ENCODE assay signal across 19 cellular contexts in the genomic region with DNA sequence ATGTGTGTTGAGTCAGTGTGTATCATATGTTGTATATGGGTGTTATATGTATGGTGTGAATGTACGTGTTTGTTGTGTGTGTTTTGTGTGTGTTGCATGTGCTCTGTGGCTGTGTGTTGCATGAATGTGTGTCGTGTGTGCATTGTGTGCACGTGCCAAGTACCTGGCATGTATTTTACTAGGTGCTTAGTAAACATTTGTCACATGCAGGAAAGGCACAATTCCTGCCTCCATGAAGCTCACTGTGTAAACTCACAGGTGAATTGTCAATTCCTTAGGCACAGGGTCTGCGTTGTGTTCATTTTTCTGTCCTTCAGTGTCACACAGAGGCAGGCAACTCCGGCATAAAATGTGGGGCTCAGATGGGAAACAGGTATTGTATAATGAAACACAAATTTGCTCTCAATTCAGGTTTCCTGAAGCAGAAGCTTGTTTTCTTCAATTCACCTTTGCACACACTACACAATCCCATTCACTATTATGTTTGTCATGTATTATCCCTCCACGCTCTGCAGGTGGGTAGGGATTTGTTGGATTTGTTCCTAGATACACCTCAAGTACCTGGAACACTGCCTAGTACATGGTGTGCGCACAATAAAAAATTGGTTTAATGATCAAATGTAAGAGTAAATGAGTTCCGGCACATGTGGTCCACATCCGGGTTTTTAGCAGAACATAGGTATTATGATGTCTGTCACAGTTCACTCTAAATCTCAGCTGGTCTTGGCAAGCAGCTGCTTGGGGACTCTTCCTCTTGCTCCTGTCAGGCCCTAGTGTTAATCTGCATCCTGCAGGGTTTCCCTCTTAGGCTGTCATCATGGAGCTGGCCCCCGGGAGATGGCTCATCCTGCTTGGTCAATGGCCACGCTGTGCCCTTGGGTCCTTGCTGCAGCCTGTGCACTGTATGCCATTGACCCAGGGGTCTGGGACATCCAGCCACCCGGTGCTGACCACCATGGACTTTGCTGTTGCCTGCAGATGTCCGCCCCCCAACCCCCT. TPM values are rescaled to one million over a fixed set of nuclear protein-coding genes. Genes with fewer than 3 reads are reported as not detected.
A peak's percentile ranks its signal among the peaks of the same experiment; 100 is the strongest.
DNase-seq lines count a peak whose midpoint lies in the region; ATAC-seq and TF ChIP-seq lines count a peak whose summit lies in the region.
"Had no signal": no experiment of that assay in that cellular context is flagged by ENCODE, and none has a peak within 500 bp of the region (broad histone marks: within the 10 kb centered on the region; RNA-seq: fewer than 3 reads in every experiment).

No MANE protein-coding gene starts in this region.

- H3K36me3 ChIP-seq in colonic mucosa (no peaks in the 10 kb centered on the region), mucosa of descending colon (ENCODE audit: low read depth) (no peaks in the 10 kb centered on the region)
- H3K36me3 ChIP-seq: esophagus muscularis mucosa, SJSA1 had no signal

- H3K9ac ChIP-seq in colonic mucosa (ENCODE audit: low read depth in 2 of 2, low read length in 2 of 2): peak overlapping the region in 1 of 2 donors; percentile 35

- H3K9me3 ChIP-seq in colonic mucosa (no peaks in the 10 kb centered on the region), mucosa of descending colon (no peaks in the 10 kb centered on the region)
- H3K9me3 ChIP-seq: esophagus muscularis mucosa, SJSA1 had no signal

- peak; percentile 94 for DNase-seq in DMS153 (lab: John Stamatoyannopoulos, UW)
- DNase-seq in NCI-H2029 treated with DMSO at 0.1 percent for 48 hours (lab: John Stamatoyannopoulos, UW): peak; percentile 63
- peak; percentile 56 for DNase-seq in colonic mucosa
- peak in 1 of 3 donors; percentile 48 for DNase-seq in mucosa of descending colon
- no peak for DNase-seq in NCI-H187 (lab: John Stamatoyannopoulos, UW)
- DNase-seq in NCI-H146 (lab: John Stamatoyannopoulos, UW): no peak
- DNase-seq: activated B cell treated with CpG ODN at 0.5 μM for 24 hours; naive thymus-derived CD8-positive, alpha-beta T cell; NCI-H1436 treated with DMSO at 0.1 percent for 48 hours; NCI-H510A treated with DMSO at 0.1 percent for 48 hours; stimulated activated CD4-positive, alpha-beta T cell treated with anti-CD3 and anti-CD28 coated beads, Interleukin-4, amount 100 ng/mL, for 24 hours; substantia nigra; T-helper 2 cell had no signal

- ATAC-seq in mucosa of descending colon: peak; percentile 89
- no peak for ATAC-seq in GM21381 (IDR thresholded peaks at IDR 0.05; ENCODE audit: unreplicated experiment)
- ATAC-seq in GM19395 (IDR thresholded peaks at IDR 0.05; ENCODE audit: unreplicated experiment): no peak
- ATAC-seq: naive thymus-derived CD8-positive, alpha-beta T cell; Panc1 had no signal

- TF ChIP-seq CTCF in colonic mucosa (IDR thresholded peaks at IDR 0.05): no peak
- no peak for TF ChIP-seq CTCF in mucosa of descending colon (IDR thresholded peaks at IDR 0.05)

- H3K4me1 ChIP-seq in colonic mucosa (peaks cover 4% of the 10 kb centered on the region), mucosa of descending colon (ENCODE audit: low read depth) (peaks cover 25% of the 10 kb centered on the region)

- intact Hi-C loops in colonic mucosa (cut with DNase I) (no loop called here), mucosa of descending colon (cut with DNase I, micrococcal nuclease) (no loop called here)

- peak overlapping the region; percentile 26 for H3K27ac ChIP-seq in colonic mucosa

- H3K4me3 ChIP-seq in colonic mucosa (no peak overlapping the region), mucosa of descending colon (no peak overlapping the region)
- H3K4me3 ChIP-seq: esophagus muscularis mucosa, SJSA1, smooth muscle cell had no signal

- no peaks in the 10 kb centered on the region for H3K27me3 ChIP-seq in colonic mucosa
- H3K27me3 ChIP-seq: esophagus muscularis mucosa, SJSA1 had no signal

RNA-seq across cellular contexts. Expression of a gene that starts 22.0 kb away (rescaled TPM):
- total RNA-seq in colonic mucosa: 10 to 100 TPM; 13.9 to 23.9 TPM
- 10 to 100 TPM; 17.8 to 40.1 (median 39.1) TPM for total RNA-seq in mucosa of descending colon
- total RNA-seq: activated B cell treated with CpG ODN at 0.5 μM for 24 hours had no signal

Comparison
In these comparisons a context has a peak if more than half of its experiments do, and no peak if none do; other contexts are left out.
1. DNase-seq: peak in DMS153 (single experiment), NCI-H2029 treated with DMSO at 0.1 percent for 48 hours (single experiment) and colonic mucosa (single experiment); none in NCI-H187 (0 of 2) and NCI-H146 (single experiment).